In genomic region chr1:62356257-62356835, GRCh38 we compare ENCODE assay signal across 9 cellular contexts. TPM values are rescaled to one million over a fixed set of nuclear protein-coding genes. Genes with fewer than 3 reads are reported as not detected.
DNase-seq lines count a peak whose midpoint lies in the region; ATAC-seq, FAIRE-seq and TF ChIP-seq lines count a peak whose summit lies in the region.
"Had no signal": no experiment of that assay in that cellular context is flagged by ENCODE, and none has a peak within 500 bp of the region (broad histone marks: within the 10 kb centered on the region; RNA-seq: fewer than 3 reads in every experiment).

No MANE protein-coding gene starts in this region.

- H3K4me1 ChIP-seq in PC-9 (replicated peaks; ENCODE audit: insufficient read depth): peaks cover 6% of the 10 kb centered on the region; the same call in 1 of the 2 replicates
- H3K4me1 ChIP-seq: heart right ventricle had no signal

- no peak for TF ChIP-seq CTCF in PC-9 (conservative IDR thresholded peaks at IDR 0.05)

- H3K9me2 ChIP-seq in PC-9 (ENCODE audit: insufficient read depth): no peaks in the 10 kb centered on the region

- no peaks in the 10 kb centered on the region for H3K9me3 ChIP-seq in PC-9 (ENCODE audit: insufficient read depth, low read depth)
- H3K9me3 ChIP-seq: heart right ventricle had no signal

- H3F3A ChIP-seq in PC-9 (ENCODE audit: insufficient read depth, low read depth): peaks cover 10% of the 10 kb centered on the region; the same call in 1 of the 2 replicates

- no TSS peak for BruUV-seq in PC-9 (replicated peaks; lab: Mats Ljungman, UMichigan)

- DNase-seq in DMS53 (lab: John Stamatoyannopoulos, UW) (peak; percentile 85), H54 (ENCODE audit: insufficient read length, low spot score) (peak; percentile 73), PC-9 (peak; percentile 46 to 86), glomerular visceral epithelial cell (ENCODE audit: extremely low spot score) (peak; percentile 66)
- no peak for DNase-seq in activated T-helper 2 cell treated with anti-CD3 and anti-CD28 coated beads, Interferon-gamma antibody, Interleukin-2, Interleukin-4, amounts not matched to agents 10 μg/mL and 5 μg/mL and 100 μg/mL, durations not matched to agents 14 hours and 24 hours and 36 hours (ENCODE audit: low spot score)
- DNase-seq: heart right ventricle had no signal

- intact Hi-C loops in PC-9 (cut with micrococcal nuclease; ENCODE audit: unreplicated experiment): no loop called here
- intact Hi-C loops in activated T-helper 2 cell treated with anti-CD3 and anti-CD28 coated beads, Interferon-gamma antibody, Interleukin-2, Interleukin-4, amounts not matched to agents 10 μg/mL and 5 μg/mL and 100 μg/mL, durations not matched to agents 14 hours and 24 hours and 36 hours (cut with micrococcal nuclease): no loop called here

- H3K36me3 ChIP-seq in PC-9 (ENCODE audit: low read depth): no peaks in the 10 kb centered on the region
- H3K36me3 ChIP-seq: heart right ventricle had no signal

- peak overlapping the region; percentile 29; the same call in 1 of the 2 replicates for H3K4me2 ChIP-seq in PC-9

- CTCF ChIA-PET in PC-9 (lab: Charles Lee): no interaction called here

- H4K20me1 ChIP-seq in PC-9 (ENCODE audit: insufficient read depth): no peaks in the 10 kb centered on the region

- H3K27ac Mint-ChIP-seq in activated T-helper 2 cell treated with anti-CD3 and anti-CD28 coated beads, Interferon-gamma antibody, Interleukin-2, Interleukin-4, amounts not matched to agents 10 μg/mL and 5 μg/mL and 100 μg/mL, durations not matched to agents 14 hours and 24 hours and 36 hours: no peak overlapping the region

- no peak overlapping the region for H2AFZ ChIP-seq in PC-9

- ATAC-seq in HG03039 (IDR thresholded peaks at IDR 0.05; ENCODE audit: unreplicated experiment) (no peak), HG02840 (IDR thresholded peaks at IDR 0.05; ENCODE audit: low FRiP score, unreplicated experiment) (no peak), HG02938 (IDR thresholded peaks at IDR 0.05; ENCODE audit: unreplicated experiment) (no peak)

- no peaks in the 10 kb centered on the region for H3K27me3 Mint-ChIP-seq in activated T-helper 2 cell treated with anti-CD3 and anti-CD28 coated beads, Interferon-gamma antibody, Interleukin-2, Interleukin-4, amounts not matched to agents 10 μg/mL and 5 μg/mL and 100 μg/mL, durations not matched to agents 14 hours and 24 hours and 36 hours (ENCODE audit: low read depth)

- no peak overlapping the region for H3K4me3 ChIP-seq in PC-9
- H3K4me3 ChIP-seq: heart right ventricle had no signal

- H3K27ac ChIP-seq in PC-9: no peak overlapping the region
- H3K27ac ChIP-seq: heart right ventricle had no signal

- H3K36me3 Mint-ChIP-seq in activated T-helper 2 cell treated with anti-CD3 and anti-CD28 coated beads, Interferon-gamma antibody, Interleukin-2, Interleukin-4, amounts not matched to agents 10 μg/mL and 5 μg/mL and 100 μg/mL, durations not matched to agents 14 hours and 24 hours and 36 hours (ENCODE audit: low read depth): no peaks in the 10 kb centered on the region

- FAIRE-seq in H54 (lab: Jason Lieb, UNC): peak; percentile 33

- no peaks in the 10 kb centered on the region for H3K9me3 Mint-ChIP-seq in activated T-helper 2 cell treated with anti-CD3 and anti-CD28 coated beads, Interferon-gamma antibody, Interleukin-2, Interleukin-4, amounts not matched to agents 10 μg/mL and 5 μg/mL and 100 μg/mL, durations not matched to agents 14 hours and 24 hours and 36 hours

- no peaks in the 10 kb centered on the region for H3K4me1 Mint-ChIP-seq in activated T-helper 2 cell treated with anti-CD3 and anti-CD28 coated beads, Interferon-gamma antibody, Interleukin-2, Interleukin-4, amounts not matched to agents 10 μg/mL and 5 μg/mL and 100 μg/mL, durations not matched to agents 14 hours and 24 hours and 36 hours (ENCODE audit: low read depth)

- no peaks in the 10 kb centered on the region for H3K79me2 ChIP-seq in PC-9 (ENCODE audit: low read depth)

- no peak overlapping the region for H3K4me3 Mint-ChIP-seq in activated T-helper 2 cell treated with anti-CD3 and anti-CD28 coated beads, Interferon-gamma antibody, Interleukin-2, Interleukin-4, amounts not matched to agents 10 μg/mL and 5 μg/mL and 100 μg/mL, durations not matched to agents 14 hours and 24 hours and 36 hours (ENCODE audit: low read depth)

- TF ChIP-seq POLR2A in H54 (IDR thresholded peaks at IDR 0.05; ENCODE audit: low read depth, low read length): no peak

- H3K27me3 ChIP-seq in PC-9 (ENCODE audit: insufficient read depth, low read depth): no peaks in the 10 kb centered on the region
- H3K27me3 ChIP-seq: heart right ventricle had no signal

- POLR2A ChIA-PET in PC-9 (lab: Charles Lee; ENCODE audit: unreplicated experiment): no interaction called here

RNA-seq across cellular contexts. Expression of gene KANK4, which starts 37.1 kb away (rescaled TPM):
- 1.7 and 2.0 TPM in 2 replicates for total RNA-seq in PC-9 (2021)
- total RNA-seq in activated T-helper 2 cell treated with anti-CD3 and anti-CD28 coated beads, Interferon-gamma antibody, Interleukin-2, Interleukin-4, amounts not matched to agents 10 μg/mL and 5 μg/mL and 100 μg/mL, durations not matched to agents 14 hours and 24 hours and 36 hours: not detected in 2 replicates
